Comparison of ENCODE assay signal across 16 cellular contexts in the genomic region with DNA sequence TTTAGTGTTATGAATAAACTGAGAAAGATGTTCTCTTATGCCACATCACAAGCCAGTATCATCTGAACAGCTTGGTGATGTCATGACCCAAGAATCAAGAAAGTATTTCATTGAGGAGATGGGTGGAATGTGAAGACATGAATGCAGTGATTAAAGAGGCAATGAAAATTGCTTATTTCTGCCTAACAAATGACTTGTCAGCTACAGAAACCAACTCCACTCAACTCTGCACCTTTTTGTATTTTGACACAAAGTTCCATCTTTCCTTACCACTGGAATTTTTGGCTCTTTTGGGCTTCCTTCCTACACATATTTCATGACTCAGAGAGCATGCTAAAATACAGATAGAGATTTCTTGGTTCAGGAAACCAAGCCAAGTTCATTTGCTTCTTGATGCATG.
DNase-seq lines count a peak whose midpoint lies in the region; FAIRE-seq and TF ChIP-seq lines count a peak whose summit lies in the region.
"Had no signal": no experiment of that assay in that cellular context is flagged by ENCODE, and none has a peak within 500 bp of the region (broad histone marks: within the 10 kb centered on the region; RNA-seq: fewer than 3 reads in every experiment).

No MANE protein-coding gene starts in this region.

- H4K20me1 ChIP-seq in osteoblast (ENCODE audit: insufficient read depth, low read length) = no peaks in the 10 kb centered on the region

- no peaks in the 10 kb centered on the region for H3K9me3 ChIP-seq in osteoblast (ENCODE audit: low read depth, low read length)
- no peaks in the 10 kb centered on the region for H3K9me3 ChIP-seq in small intestine (ENCODE audit: control insufficient read depth, low read depth)
- H3K9me3 ChIP-seq: Peyer's patch had no signal

- no peak overlapping the region for H2AFZ ChIP-seq in osteoblast (ENCODE audit: low read length)
- H2AFZ ChIP-seq: parathyroid adenoma had no signal

- no peak for FAIRE-seq in D721Med (lab: Jason Lieb, UNC)
- no peak for FAIRE-seq in small intestine (lab: Jason Lieb, UNC)

- no peaks in the 10 kb centered on the region for H3K79me2 ChIP-seq in osteoblast (ENCODE audit: insufficient read depth, low read length)
- H3K79me2 ChIP-seq: parathyroid adenoma had no signal

- H3K36me3 ChIP-seq in osteoblast (ENCODE audit: insufficient read depth, low read length) (no peaks in the 10 kb centered on the region), small intestine (ENCODE audit: control insufficient read depth in 2 of 2, insufficient read depth in 2 of 2, low read length in 2 of 2) (no peaks in the 10 kb centered on the region)
- H3K36me3 ChIP-seq: Peyer's patch had no signal

- H3K27ac ChIP-seq in osteoblast (ENCODE audit: low read depth, low read length) (no peak overlapping the region), small intestine (ENCODE audit: low read depth in 1 of 2, low read length in 1 of 2) (no peak overlapping the region)
- H3K27ac ChIP-seq: C4-2B, parathyroid adenoma, Peyer's patch had no signal

- TF ChIP-seq CTCF in osteoblast (IDR thresholded peaks at IDR 0.05; ENCODE audit: extremely low read depth, low read depth, low read length) (no peak), D721Med (IDR thresholded peaks at IDR 0.05; ENCODE audit: insufficient read depth, missing control alignments) (no peak)

- DNase-seq in COLO829 (ENCODE audit: low spot score) (peak; percentile 38), M059J (ENCODE audit: low read depth) (peak; percentile 18), fibroblast of gingiva (ENCODE audit: low read depth) (peak; percentile 31), osteoblast (ENCODE audit: insufficient read length, low spot score, missing footprints) (no peak), iPS-NIHi7 (ENCODE audit: extremely low spot score) (no peak), D721Med (ENCODE audit: insufficient read length, low spot score) (no peak), small intestine (no peak), NOMO-1 (lab: John Stamatoyannopoulos, UW; ENCODE audit: unreplicated experiment in 2 of 2) (no peak)
- DNase-seq: activated CD4-positive, alpha-beta T cell treated with anti-CD3 and anti-CD28 coated beads for 4 hours; effector CD8-positive, alpha-beta T cell; H9; Peyer's patch; stimulated activated CD4-positive, alpha-beta T cell treated with anti-CD3 and anti-CD28 coated beads, Interleukin-4, amount 100 ng/mL, for 4 hours; stimulated activated CD8-positive, alpha-beta memory T cell treated with anti-CD3 and anti-CD28 coated beads, Interleukin-4, amount 100 ng/mL, for 48 hours had no signal

- H3K4me2 ChIP-seq in osteoblast (ENCODE audit: insufficient read depth, low read length) = peak overlapping the region; percentile 12

- no peaks in the 10 kb centered on the region for H3K27me3 ChIP-seq in osteoblast (ENCODE audit: insufficient read depth, low read length)
- no peaks in the 10 kb centered on the region for H3K27me3 ChIP-seq in small intestine (ENCODE audit: control insufficient read depth in 2 of 2, insufficient read depth in 2 of 2, low read length in 2 of 2)
- H3K27me3 ChIP-seq: Peyer's patch had no signal

- no peak overlapping the region for H3K4me3 ChIP-seq in osteoblast (ENCODE audit: insufficient read depth, low read length)
- H3K4me3 ChIP-seq in small intestine (ENCODE audit: low read depth in 1 of 2, low read length in 2 of 2) = no peak overlapping the region
- H3K4me3 ChIP-seq: Peyer's patch had no signal

- H3K4me1 ChIP-seq in osteoblast (ENCODE audit: insufficient read depth, low read length) (peaks cover 15% of the 10 kb centered on the region), small intestine (ENCODE audit: control insufficient read depth in 2 of 2, insufficient read depth in 1 of 2, low read depth in 1 of 2, low read length in 1 of 2) (no peaks in the 10 kb centered on the region)
- H3K4me1 ChIP-seq: parathyroid adenoma, Peyer's patch had no signal

Comparison
In these comparisons a context has a peak if more than half of its experiments do, and no peak if none do; other contexts are left out.
1. DNase-seq: peak in COLO829 (single experiment), M059J (single experiment) and fibroblast of gingiva (single experiment); none in osteoblast (single experiment), iPS-NIHi7 (single experiment), D721Med (single experiment), small intestine (single experiment) and NOMO-1 (0 of 2).